9 cellular contexts compared by ENCODE assay signal in genomic region chr1:156487862-156488261, GRCh38. TPM values are rescaled to one million over a fixed set of nuclear protein-coding genes. Genes with fewer than 3 reads are reported as not detected.
DNase-seq lines count a peak whose midpoint lies in the region; TF ChIP-seq lines count a peak whose summit lies in the region.
"Had no signal": no experiment of that assay in that cellular context is flagged by ENCODE, and none has a peak within 500 bp of the region (broad histone marks: within the 10 kb centered on the region; RNA-seq: fewer than 3 reads in every experiment).

No MANE protein-coding gene starts in this region.

- intact Hi-C loops in activated CD4-positive, alpha-beta T cell treated with anti-CD3 and anti-CD28 coated beads, Interleukin-2, amount 10 ng/mL, durations not matched to agents 24 days and 14 days (cut with micrococcal nuclease), result loop anchor here (1.0 kb wide), 1 partner anchor 12 kb away; the partner anchor contains the start of gene MEF2D

- peak; percentile 69 for DNase-seq in activated CD4-positive, alpha-beta T cell treated with anti-CD3 and anti-CD28 coated beads, Interleukin-2, amount 10 ng/mL, durations not matched to agents 24 days and 14 days
- no peak for DNase-seq in activated CD4-positive, alpha-beta T cell treated with anti-CD3 and anti-CD28 coated beads, Interleukin-2, amount 50 U/mL, for 1 hour
- DNase-seq in MV-4-11 (lab: John Stamatoyannopoulos, UW) (no peak), GOT3 (lab: John Stamatoyannopoulos, UW) (no peak), GM19240 (ENCODE audit: insufficient read length, low spot score) (no peak)

- peaks cover 39% of the 10 kb centered on the region for H4K20me1 ChIP-seq in KMS-11 (ENCODE audit: insufficient read depth)

- H3K4me1 ChIP-seq in KMS-11 (ENCODE audit: low read depth, poor library complexity, severe bottlenecking) (peaks cover 100% of the 10 kb centered on the region), stomach smooth muscle (ENCODE audit: control insufficient read depth, insufficient read depth, low read length) (peaks cover 86% of the 10 kb centered on the region)
- H3K4me1 ChIP-seq: HAP-1 had no signal

- no peak overlapping the region for H2AFZ ChIP-seq in KMS-11 (ENCODE audit: low read depth)

- no peak overlapping the region for H3K4me3 ChIP-seq in KMS-11 (IDR thresholded peaks at IDR 0.05; ENCODE audit: insufficient read depth, low read depth, low read length)
- H3K4me3 ChIP-seq in stomach smooth muscle (ENCODE audit: low read length in 2 of 2), result no peak overlapping the region
- H3K4me3 ChIP-seq: HAP-1 had no signal

- H3K9ac ChIP-seq in KMS-11 (peak overlapping the region; percentile 48; the same call in 1 of the 2 replicates), stomach smooth muscle (ENCODE audit: low read length in 2 of 2) (no peak overlapping the region)

- H3K9me3 Mint-ChIP-seq in activated CD4-positive, alpha-beta T cell treated with anti-CD3 and anti-CD28 coated beads, Interleukin-2, amount 10 ng/mL, durations not matched to agents 24 days and 14 days, result no peaks in the 10 kb centered on the region

- TF ChIP-seq CTCF in KMS-11 (conservative IDR thresholded peaks at IDR 0.05; ENCODE audit: low read depth, low read length), result no peak

- peak overlapping the region; percentile 99 for H3K4me2 ChIP-seq in KMS-11

- H3K27me3 ChIP-seq in KMS-11 (ENCODE audit: insufficient read depth, low read depth), result no peaks in the 10 kb centered on the region
- no peaks in the 10 kb centered on the region for H3K27me3 ChIP-seq in stomach smooth muscle (ENCODE audit: control insufficient read depth in 1 of 2, insufficient read depth in 2 of 2, low read length in 2 of 2)

- H3K4me1 Mint-ChIP-seq in activated CD4-positive, alpha-beta T cell treated with anti-CD3 and anti-CD28 coated beads, Interleukin-2, amount 10 ng/mL, durations not matched to agents 24 days and 14 days, result peaks cover 66% of the 10 kb centered on the region

- H3K9me3 ChIP-seq in stomach smooth muscle (ENCODE audit: control insufficient read depth in 2 of 2, low read length in 2 of 2), result no peaks in the 10 kb centered on the region
- H3K9me3 ChIP-seq: HAP-1 had no signal

- H3K36me3 Mint-ChIP-seq in activated CD4-positive, alpha-beta T cell treated with anti-CD3 and anti-CD28 coated beads, Interleukin-2, amount 10 ng/mL, durations not matched to agents 24 days and 14 days (ENCODE audit: low read depth), result peaks cover 29% of the 10 kb centered on the region

- H3K36me3 ChIP-seq in KMS-11 (ENCODE audit: insufficient read depth), result peaks cover 9% of the 10 kb centered on the region; the same call in 1 of the 2 replicates
- H3K36me3 ChIP-seq in stomach smooth muscle (ENCODE audit: control insufficient read depth in 2 of 2, insufficient read depth in 2 of 2, low read length in 2 of 2), result peaks cover 0 to 10% of the 10 kb centered on the region in 2 donors
- H3K36me3 ChIP-seq: HAP-1 had no signal

- peak overlapping the region; percentile 70 for H3K27ac ChIP-seq in KMS-11
- peak overlapping the region; percentile 87 for H3K27ac ChIP-seq in cingulate gyrus (ENCODE audit: low read depth, low read length)
- H3K27ac ChIP-seq in stomach smooth muscle (ENCODE audit: low read length), result peak overlapping the region; percentile 18

- peak overlapping the region; percentile 66 for H3K4me3 Mint-ChIP-seq in activated CD4-positive, alpha-beta T cell treated with anti-CD3 and anti-CD28 coated beads, Interleukin-2, amount 10 ng/mL, durations not matched to agents 24 days and 14 days

- H3K27ac Mint-ChIP-seq in activated CD4-positive, alpha-beta T cell treated with anti-CD3 and anti-CD28 coated beads, Interleukin-2, amount 10 ng/mL, durations not matched to agents 24 days and 14 days, result peak overlapping the region; percentile 79

- peaks cover 100% of the 10 kb centered on the region for H3K79me2 ChIP-seq in KMS-11 (ENCODE audit: insufficient read depth, low read depth)

- no peaks in the 10 kb centered on the region for H3K27me3 Mint-ChIP-seq in activated CD4-positive, alpha-beta T cell treated with anti-CD3 and anti-CD28 coated beads, Interleukin-2, amount 10 ng/mL, durations not matched to agents 24 days and 14 days

RNA-seq across cellular contexts. Expression of gene MEF2D, which starts 12.7 kb away (rescaled TPM):
- 29.7 and 29.8 TPM in 2 replicates for total RNA-seq in activated CD4-positive, alpha-beta T cell treated with anti-CD3 and anti-CD28 coated beads, Interleukin-2, amount 10 ng/mL, durations not matched to agents 24 days and 14 days

Comparison
In these comparisons a context has a peak if more than half of its experiments do, and no peak if none do; other contexts are left out.
1. H3K27ac ChIP-seq: peak in every context shown above with its lines; median percentile 87 in cingulate gyrus; 70 in KMS-11; 18 in stomach smooth muscle.